3 cellular contexts compared by ENCODE assay signal in the genomic region with DNA sequence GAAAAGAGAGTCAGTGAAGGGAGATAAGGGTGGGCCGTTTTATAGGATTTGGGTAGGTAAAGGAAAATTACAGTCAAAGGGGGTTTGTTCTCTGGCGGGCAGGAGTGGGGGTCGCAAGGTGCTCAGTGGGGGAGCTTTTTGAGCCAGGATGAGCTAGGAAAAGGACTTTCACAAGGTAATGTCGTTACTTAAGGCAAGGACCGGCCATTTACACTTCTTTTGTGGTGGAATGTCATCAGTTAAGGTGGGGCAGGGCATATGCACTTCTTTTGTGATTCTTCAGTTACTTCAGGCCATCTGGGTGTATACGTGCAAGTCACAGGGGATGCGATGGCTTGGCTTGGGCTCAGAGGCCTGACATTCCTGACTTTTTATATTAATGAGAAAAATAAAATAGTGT. TPM values are rescaled to one million over a fixed set of nuclear protein-coding genes. Genes with fewer than 3 reads are reported as not detected.
"Had no signal": no experiment of that assay in that cellular context is flagged by ENCODE, and none has a peak within 500 bp of the region (broad histone marks: within the 10 kb centered on the region; RNA-seq: fewer than 3 reads in every experiment).

No MANE protein-coding gene starts in this region.

RNA-seq across cellular contexts. Expression of a gene that starts 56.0 kb away (rescaled TPM):
- total RNA-seq: GM23248, HepG2 had no signal
- polyA plus RNA-seq: GM23248, HepG2, IgD-negative memory B cell had no signal
